Comparison of ENCODE assay signal across 1 cellular context in the genomic region with DNA sequence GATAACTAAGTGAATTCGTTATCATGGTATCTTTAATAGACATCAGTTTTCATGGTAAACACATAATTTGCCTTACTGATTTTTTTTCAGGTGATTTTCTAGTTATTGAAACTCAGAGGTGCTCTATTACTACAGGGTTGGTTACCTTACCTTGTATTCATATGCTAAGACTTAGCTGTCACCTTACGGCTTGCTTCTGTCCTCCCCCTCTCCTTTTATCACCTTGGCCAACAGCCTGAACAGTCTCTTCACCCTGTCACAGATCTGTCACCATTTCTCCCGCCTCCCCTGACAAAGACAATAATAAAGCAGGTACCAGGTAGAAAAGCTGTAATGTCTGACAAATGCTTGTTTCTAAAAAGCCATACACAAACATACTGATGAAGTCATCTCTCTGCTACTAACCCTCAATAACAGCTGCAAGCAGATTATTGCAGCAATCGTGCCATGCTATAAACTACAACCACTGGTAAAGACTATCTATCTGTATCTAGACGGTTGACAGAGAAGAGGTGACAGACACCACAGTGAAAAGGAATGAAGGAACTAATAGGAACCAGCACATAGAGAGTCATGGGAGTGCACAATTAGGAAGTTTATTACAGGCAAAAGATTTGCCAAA.
TF ChIP-seq lines count a peak whose summit lies in the region.

No MANE protein-coding gene starts in this region.

TF ChIP-seq in A549, 52 proteins besides CTCF, POLR2A, EP300 and RAD21:
- TF ChIP-seq, protein P1, sequence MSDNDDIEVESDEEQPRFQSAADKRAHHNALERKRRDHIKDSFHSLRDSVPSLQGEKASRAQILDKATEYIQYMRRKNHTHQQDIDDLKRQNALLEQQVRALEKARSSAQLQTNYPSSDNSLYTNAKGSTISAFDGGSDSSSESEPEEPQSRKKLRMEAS (IDR thresholded peaks at IDR 0.05) = no peak
- TF ChIP-seq MAFK (IDR thresholded peaks at IDR 0.05; ENCODE audit: partially characterized antibody) = no peak
- TF ChIP-seq, protein P2, sequence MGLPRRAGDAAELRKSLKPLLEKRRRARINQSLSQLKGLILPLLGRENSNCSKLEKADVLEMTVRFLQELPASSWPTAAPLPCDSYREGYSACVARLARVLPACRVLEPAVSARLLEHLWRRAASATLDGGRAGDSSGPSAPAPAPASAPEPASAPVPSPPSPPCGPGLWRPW (IDR thresholded peaks at IDR 0.05) = no peak
- no peak for TF ChIP-seq TP53 (CRISPR knock-in tag; IDR thresholded peaks at IDR 0.05)
- no peak for TF ChIP-seq MYC (IDR thresholded peaks at IDR 0.05; ENCODE audit: borderline replicate concordance, low read length)
- no peak for TF ChIP-seq ESRRA (IDR thresholded peaks at IDR 0.05; ENCODE audit: borderline replicate concordance, low read length)
- TF ChIP-seq CHD4 (IDR thresholded peaks at IDR 0.05; ENCODE audit: borderline replicate concordance) = no peak
- TF ChIP-seq SREBF2 (IDR thresholded peaks at IDR 0.05) = no peak
- TF ChIP-seq NPAS2 (CRISPR knock-in tag; IDR thresholded peaks at IDR 0.05; ENCODE audit: borderline replicate concordance) = no peak
- TF ChIP-seq HDAC2 (IDR thresholded peaks at IDR 0.05) = no peak
- TF ChIP-seq ZFP36 (IDR thresholded peaks at IDR 0.05; ENCODE audit: borderline replicate concordance, partially characterized antibody) = no peak
- TF ChIP-seq, protein P3, sequence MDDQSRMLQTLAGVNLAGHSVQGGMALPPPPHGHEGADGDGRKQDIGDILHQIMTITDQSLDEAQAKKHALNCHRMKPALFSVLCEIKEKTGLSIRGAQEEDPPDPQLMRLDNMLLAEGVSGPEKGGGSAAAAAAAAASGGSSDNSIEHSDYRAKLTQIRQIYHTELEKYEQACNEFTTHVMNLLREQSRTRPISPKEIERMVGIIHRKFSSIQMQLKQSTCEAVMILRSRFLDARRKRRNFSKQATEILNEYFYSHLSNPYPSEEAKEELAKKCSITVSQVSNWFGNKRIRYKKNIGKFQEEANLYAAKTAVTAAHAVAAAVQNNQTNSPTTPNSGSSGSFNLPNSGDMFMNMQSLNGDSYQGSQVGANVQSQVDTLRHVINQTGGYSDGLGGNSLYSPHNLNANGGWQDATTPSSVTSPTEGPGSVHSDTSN (IDR thresholded peaks at IDR 0.05) = no peak
- no peak for TF ChIP-seq RFX5 (IDR thresholded peaks at IDR 0.05)
- TF ChIP-seq RARB (CRISPR knock-in tag; IDR thresholded peaks at IDR 0.05) = no peak
- TF ChIP-seq, protein P4, sequence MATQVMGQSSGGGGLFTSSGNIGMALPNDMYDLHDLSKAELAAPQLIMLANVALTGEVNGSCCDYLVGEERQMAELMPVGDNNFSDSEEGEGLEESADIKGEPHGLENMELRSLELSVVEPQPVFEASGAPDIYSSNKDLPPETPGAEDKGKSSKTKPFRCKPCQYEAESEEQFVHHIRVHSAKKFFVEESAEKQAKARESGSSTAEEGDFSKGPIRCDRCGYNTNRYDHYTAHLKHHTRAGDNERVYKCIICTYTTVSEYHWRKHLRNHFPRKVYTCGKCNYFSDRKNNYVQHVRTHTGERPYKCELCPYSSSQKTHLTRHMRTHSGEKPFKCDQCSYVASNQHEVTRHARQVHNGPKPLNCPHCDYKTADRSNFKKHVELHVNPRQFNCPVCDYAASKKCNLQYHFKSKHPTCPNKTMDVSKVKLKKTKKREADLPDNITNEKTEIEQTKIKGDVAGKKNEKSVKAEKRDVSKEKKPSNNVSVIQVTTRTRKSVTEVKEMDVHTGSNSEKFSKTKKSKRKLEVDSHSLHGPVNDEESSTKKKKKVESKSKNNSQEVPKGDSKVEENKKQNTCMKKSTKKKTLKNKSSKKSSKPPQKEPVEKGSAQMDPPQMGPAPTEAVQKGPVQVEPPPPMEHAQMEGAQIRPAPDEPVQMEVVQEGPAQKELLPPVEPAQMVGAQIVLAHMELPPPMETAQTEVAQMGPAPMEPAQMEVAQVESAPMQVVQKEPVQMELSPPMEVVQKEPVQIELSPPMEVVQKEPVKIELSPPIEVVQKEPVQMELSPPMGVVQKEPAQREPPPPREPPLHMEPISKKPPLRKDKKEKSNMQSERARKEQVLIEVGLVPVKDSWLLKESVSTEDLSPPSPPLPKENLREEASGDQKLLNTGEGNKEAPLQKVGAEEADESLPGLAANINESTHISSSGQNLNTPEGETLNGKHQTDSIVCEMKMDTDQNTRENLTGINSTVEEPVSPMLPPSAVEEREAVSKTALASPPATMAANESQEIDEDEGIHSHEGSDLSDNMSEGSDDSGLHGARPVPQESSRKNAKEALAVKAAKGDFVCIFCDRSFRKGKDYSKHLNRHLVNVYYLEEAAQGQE (IDR thresholded peaks at IDR 0.05) = no peak
- no peak for TF ChIP-seq JUN (IDR thresholded peaks at IDR 0.05)
- TF ChIP-seq ZC3H11A (IDR thresholded peaks at IDR 0.05) = no peak
- no peak for TF ChIP-seq SMC3 (IDR thresholded peaks at IDR 0.05)
